Comparison of ENCODE assay signal across 9 cellular contexts in genomic region chr20:47950103-47950502, GRCh38.
DNase-seq lines count a peak whose midpoint lies in the region; TF ChIP-seq lines count a peak whose summit lies in the region.
"Had no signal": no experiment of that assay in that cellular context is flagged by ENCODE, and none has a peak within 500 bp of the region (broad histone marks: within the 10 kb centered on the region; RNA-seq: fewer than 3 reads in every experiment).

No MANE protein-coding gene starts in this region.

- peaks cover 21% of the 10 kb centered on the region for H3K4me1 Mint-ChIP-seq in neural crest cell

- peak overlapping the region; percentile 45 for H3K27ac Mint-ChIP-seq in neural crest cell (ENCODE audit: unreplicated experiment)

- no peaks in the 10 kb centered on the region for H3K36me3 Mint-ChIP-seq in neural crest cell (ENCODE audit: low read depth)

- TF ChIP-seq CTCF in neural crest cell (conservative IDR thresholded peaks at IDR 0.05), result no peak

- no peak overlapping the region for H3K4me3 Mint-ChIP-seq in neural crest cell

- no peaks in the 10 kb centered on the region for H3K9me3 Mint-ChIP-seq in neural crest cell

- no peaks in the 10 kb centered on the region for H3K27me3 Mint-ChIP-seq in neural crest cell (ENCODE audit: low read depth)

- peak; percentile 32 for DNase-seq in ELR (ENCODE audit: low read depth)
- peak; percentile 33 for DNase-seq in NCI-H2227 (lab: John Stamatoyannopoulos, UW; ENCODE audit: unreplicated experiment)
- DNase-seq in dermis blood vessel endothelial cell, result peak; percentile 92
- DNase-seq in neural crest cell (ENCODE audit: low read depth, low spot score), result no peak
- no peak for DNase-seq in superior temporal gyrus (ENCODE audit: extremely low spot score)
- DNase-seq in ureter (ENCODE audit: low spot score), result no peak
- no peak for DNase-seq in NCI-H2196 (lab: John Stamatoyannopoulos, UW; ENCODE audit: unreplicated experiment)
- DNase-seq: NCI-H1436; stimulated activated CD8-positive, alpha-beta memory T cell treated with anti-CD3 and anti-CD28 coated beads, Interleukin-4, amount 100 ng/mL, for 48 hours had no signal

Comparison
In these comparisons a context has a peak if more than half of its experiments do, and no peak if none do; other contexts are left out.
1. DNase-seq: peak in ELR (single experiment), NCI-H2227 (single experiment) and dermis blood vessel endothelial cell (single experiment); none in neural crest cell (single experiment), superior temporal gyrus (single experiment), ureter (single experiment) and NCI-H2196 (single experiment).